Comparison of ENCODE assay signal across 34 cellular contexts in the genomic region with DNA sequence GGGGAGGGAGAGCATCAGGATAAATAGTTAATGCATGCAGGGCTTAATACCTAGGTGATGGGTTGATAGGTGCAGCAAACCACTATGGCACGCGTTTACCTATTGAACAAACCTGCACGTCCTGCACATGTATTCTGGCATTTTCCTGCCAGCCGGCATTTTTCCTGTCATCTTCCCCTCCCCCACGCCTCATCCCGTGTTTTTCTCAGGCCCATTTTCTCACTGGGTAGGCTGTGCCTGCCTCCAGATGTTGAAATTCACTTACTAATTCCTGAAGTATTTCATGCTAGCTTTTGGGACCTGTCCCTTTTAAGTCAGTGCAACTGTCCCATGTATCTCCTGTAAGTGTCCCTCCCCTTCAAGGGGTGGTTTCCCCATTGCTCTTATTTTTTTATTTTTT.
"Had no signal": no experiment of that assay in that cellular context is flagged by ENCODE, and none has a peak within 500 bp of the region (broad histone marks: within the 10 kb centered on the region; RNA-seq: fewer than 3 reads in every experiment).

No MANE protein-coding gene starts in this region.

- DNase-seq: Karpas-422, Kasumi-1, MG63, MM.1S, MV-4-11, NCI-H1048, NCI-H1092, NCI-H1092 treated with DMSO at 0.1 percent for 48 hours, NCI-H1105, NCI-H1105 treated with DMSO at 0.1 percent for 48 hours, NCI-H1417, NCI-H1417 treated with DMSO at 0.1 percent for 48 hours, NCI-H1436, NCI-H1436 treated with DMSO at 0.1 percent for 48 hours, NCI-H146, NCI-H1694, NCI-H1694 treated with DMSO at 0.1 percent for 48 hours, NCI-H187, NCI-H187 treated with DMSO at 0.1 percent for 48 hours, NCI-H1930, NCI-H2029, NCI-H2029 treated with DMSO at 0.1 percent for 48 hours, NCI-H2081, NCI-H2081 treated with DMSO at 0.1 percent for 48 hours, NCI-H2107, NCI-H2171, NCI-H2171 treated with DMSO at 0.1 percent for 48 hours, NCI-H2227 treated with DMSO at 0.1 percent for 48 hours, NCI-H226, NCI-H345, NCI-H446, NCI-H446 treated with DMSO at 0.1 percent for 48 hours, NCI-H510A had no signal

- H3K27me3 ChIP-seq: MG63 had no signal

- H3K36me3 ChIP-seq: MG63 had no signal

- H3K9me3 ChIP-seq: MG63 had no signal

- H3K4me2 ChIP-seq: KMS-11 had no signal

- H3K9ac ChIP-seq: KMS-11 had no signal

- H3K4me3 ChIP-seq: MG63 had no signal

- H3K27ac ChIP-seq: KMS-11 had no signal
